Comparison of ENCODE assay signal across 8 cellular contexts in the genomic region with DNA sequence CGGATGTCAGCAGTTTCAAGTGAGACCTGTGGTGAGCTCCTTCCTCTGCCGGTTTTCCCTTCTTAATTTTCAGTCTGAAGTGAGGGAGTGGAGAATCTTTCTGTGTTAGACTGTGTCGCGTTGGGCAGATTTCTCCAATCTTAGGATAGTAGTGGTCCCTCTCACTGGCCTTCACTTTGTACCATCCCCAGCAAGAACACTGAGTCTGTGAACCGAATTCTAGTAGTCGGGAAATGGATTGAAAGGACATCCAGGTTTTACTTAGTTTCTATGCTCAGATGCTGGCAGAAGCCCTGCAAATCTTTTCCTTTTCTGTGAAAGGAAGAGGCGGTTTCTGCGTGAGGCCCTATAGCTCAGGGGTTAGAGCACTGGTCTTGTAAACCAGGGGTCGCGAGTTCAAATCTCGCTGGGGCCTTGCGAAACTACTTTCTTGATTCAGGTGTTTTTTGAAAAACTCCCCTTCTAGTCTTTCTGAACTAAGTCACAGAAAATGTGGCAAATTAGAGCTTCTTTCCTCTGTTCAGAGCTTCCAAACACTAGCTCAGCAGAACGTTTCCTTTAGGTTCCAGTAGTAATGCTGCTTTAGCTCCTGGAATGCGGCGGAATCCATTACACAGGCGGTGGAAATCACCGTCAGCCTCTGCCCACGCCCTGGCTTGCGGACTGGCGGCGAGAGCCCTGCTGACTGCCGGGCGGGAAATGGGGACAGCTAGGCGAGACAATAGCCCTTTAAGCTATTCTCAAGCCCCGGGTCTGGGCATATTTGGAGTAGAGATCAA. TPM values are rescaled to one million over a fixed set of nuclear protein-coding genes. Genes with fewer than 3 reads are reported as not detected.
DNase-seq lines count a peak whose midpoint lies in the region; ATAC-seq and TF ChIP-seq lines count a peak whose summit lies in the region.

No MANE protein-coding gene starts in this region.

- H3K9me3 ChIP-seq in left lung = no peaks in the 10 kb centered on the region

- no peaks in the 10 kb centered on the region for H3K27me3 ChIP-seq in left lung

- peak overlapping the region; percentile 67 to 77 for H3K4me3 ChIP-seq in left lung

- H3K4me1 ChIP-seq in left lung = peaks cover 16 to 56% of the 10 kb centered on the region in 2 donors

- no peaks in the 10 kb centered on the region for H3K36me3 ChIP-seq in left lung

- H3K27ac ChIP-seq in left lung = peak overlapping the region; percentile 99 to 100

- ATAC-seq in HG02759 (IDR thresholded peaks at IDR 0.05; ENCODE audit: unreplicated experiment) = peak; percentile 30
- peak; percentile 43 for ATAC-seq in left lung
- ATAC-seq in HG03139 (IDR thresholded peaks at IDR 0.05; ENCODE audit: unreplicated experiment) = no peak

- intact Hi-C loops in left lung (cut with DNase I) = loop anchor here in 1 of 2 donors (5.0 kb wide), 1 partner anchor 69 kb away; no protein-coding TSS in a partner anchor

- DNase-seq in GDM1 (lab: John Stamatoyannopoulos, UW) (peak; percentile 74), NCI-H460 (ENCODE audit: extremely low read depth, low read depth) (peak; percentile 92), dermis blood vessel endothelial cell (peak; percentile 90), left lung (peak; percentile 48 to 76)
- peak; percentile 93 for DNase-seq in activated CD4-positive, alpha-beta T cell treated with anti-CD3 and anti-CD28 coated beads for 48 hours
- peak; percentile 89 to 90 for DNase-seq in stimulated activated CD4-positive, alpha-beta T cell treated with anti-CD3 and anti-CD28 coated beads, Interleukin-2, amount 100 ng/mL, for 24 hours

- no peak for TF ChIP-seq CTCF in left lung (IDR thresholded peaks at IDR 0.05)

RNA-seq across cellular contexts. Expression of a gene that starts 2.8 kb away (rescaled TPM):
- total RNA-seq in NCI-H460 (2014; rRNA removed; shearing (Covaris generic)) = 22.9 and 36.7 TPM in 2 replicates
- polyA plus RNA-seq in NCI-H460 (2014; cell fraction: nucleus; rRNA removed) = 12.5 and 27.7 TPM in 2 replicates
- total RNA-seq in dermis blood vessel endothelial cell (11.4 and 25.7 TPM in 2 replicates), left lung (10 to 100 TPM; 17.9 to 18.5 TPM)

RNA-seq across cellular contexts. Expression of a gene that starts 7.0 kb away (rescaled TPM):
- 12.5 and 14.7 TPM in 2 replicates for total RNA-seq in NCI-H460 (2014; rRNA removed; shearing (Covaris generic))
- 5.8 and 8.5 TPM in 2 replicates for polyA plus RNA-seq in NCI-H460 (2014; cell fraction: nucleus; rRNA removed)
- total RNA-seq in dermis blood vessel endothelial cell (6.3 and 6.4 TPM in 2 replicates), left lung (10 to 100 TPM; 10.3 to 11.0 TPM)

RNA-seq across cellular contexts. Expression of a gene that starts 40.0 kb away (rescaled TPM):
- not detected in 2 replicates for total RNA-seq in NCI-H460 (2014; rRNA removed; shearing (Covaris generic))
- polyA plus RNA-seq in NCI-H460 (2014; cell fraction: nucleus; rRNA removed) = not detected in 2 replicates
- total RNA-seq in dermis blood vessel endothelial cell (not detected in 2 replicates), left lung (not detected)
